In the genomic region with DNA sequence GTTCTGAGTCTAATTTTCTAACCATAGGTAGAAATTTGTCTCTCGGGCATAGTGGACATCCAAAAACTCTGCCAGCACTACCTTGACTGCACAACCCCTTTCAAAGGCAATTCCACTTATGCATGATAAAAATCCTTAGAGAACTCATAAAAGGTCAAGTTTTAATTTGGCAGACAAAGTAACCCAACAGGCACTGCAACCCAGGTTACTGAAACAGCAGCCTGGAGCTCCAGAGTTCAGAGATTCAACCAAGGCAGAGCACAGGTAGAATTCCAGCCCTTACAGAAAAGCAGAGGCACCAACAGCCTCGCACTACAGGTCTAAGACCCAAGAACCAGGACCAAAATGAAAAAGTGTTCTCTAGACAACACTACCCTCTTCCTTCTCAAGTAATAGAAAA, we compare ENCODE assay signal across 11 cellular contexts. TPM values are rescaled to one million over a fixed set of nuclear protein-coding genes. Genes with fewer than 3 reads are reported as not detected.
DNase-seq lines count a peak whose midpoint lies in the region; ATAC-seq, FAIRE-seq and TF ChIP-seq lines count a peak whose summit lies in the region.
"Had no signal": no experiment of that assay in that cellular context is flagged by ENCODE, and none has a peak within 500 bp of the region (broad histone marks: within the 10 kb centered on the region; RNA-seq: fewer than 3 reads in every experiment).

No MANE protein-coding gene starts in this region.

- H3K23ac ChIP-seq in IMR-90 (ENCODE audit: low read depth, low read length): peak overlapping the region; percentile 36

- no peaks in the 10 kb centered on the region for H3K27me3 Mint-ChIP-seq in CD8-positive, alpha-beta T cell (ENCODE audit: low read depth)
- H3K27me3 Mint-ChIP-seq in astrocyte (ENCODE audit: low read depth, unreplicated experiment): peaks cover 29% of the 10 kb centered on the region
- peaks cover 4 to 8% of the 10 kb centered on the region in 2 donors for H3K27me3 Mint-ChIP-seq in natural killer cell treated with Interleukin-12 subunit alpha and Interleukin-12 subunit beta and Interleukin-15 and Interleukin-18, amount 100 ng/mL, for 72 hours

- H4K91ac ChIP-seq in IMR-90 (ENCODE audit: insufficient read depth, low read depth, low read length): no peak overlapping the region

- dilution Hi-C loops in IMR-90 (cut with HindIII; ENCODE audit: low sequenced_read_pairs, unreplicated experiment): no loop called here

- TF ChIP-seq RAD21 in IMR-90 (IDR thresholded peaks at IDR 0.05; ENCODE audit: low read length): no peak

- intact Hi-C loops in CD8-positive, alpha-beta T cell (cut with DNase I, micrococcal nuclease): loop anchor here (2.0 to 10.0 kb wide), 11 partner anchors 309 to 1727 kb away; partner anchors contain the start of genes KIF3C (in 2 of the 2), UBXN2A (in 2 of the 2), DNAJC27 (in 1 of the 2) and EFR3B (in 1 of the 2)
- intact Hi-C loops in IMR-90 (cut with micrococcal nuclease): no loop called here

- no peak overlapping the region for H3K4me3 ChIP-seq in CD8-positive, alpha-beta T cell (ENCODE audit: low read depth, low read length)
- H3K4me3 ChIP-seq in IMR-90 (ENCODE audit: insufficient read depth, low read depth, low read length) (no peak overlapping the region), astrocyte (ENCODE audit: insufficient read depth, low read depth, low read length) (no peak overlapping the region)

- no peak for FAIRE-seq in astrocyte (lab: Jason Lieb, UNC)
- FAIRE-seq: islet of Langerhans had no signal

- no peak for TF ChIP-seq CTCF in CD8-positive, alpha-beta T cell (IDR thresholded peaks at IDR 0.05)
- TF ChIP-seq CTCF in IMR-90 (conservative IDR thresholded peaks at IDR 0.05; ENCODE audit: low read depth, low read length) (no peak), astrocyte (IDR thresholded peaks at IDR 0.05; ENCODE audit: insufficient read depth, low read depth, low read length) (no peak), omental fat pad (IDR thresholded peaks at IDR 0.05) (no peak)

- H3K36me3 ChIP-seq in CD8-positive, alpha-beta T cell (ENCODE audit: insufficient read depth, low read length): no peaks in the 10 kb centered on the region
- H3K36me3 ChIP-seq in IMR-90 (ENCODE audit: control insufficient read depth, insufficient read depth, low read length) (no peaks in the 10 kb centered on the region), astrocyte (ENCODE audit: insufficient read depth, low read length) (no peaks in the 10 kb centered on the region)
- H3K36me3 ChIP-seq: adrenal gland had no signal

- H3K9me3 Mint-ChIP-seq in CD8-positive, alpha-beta T cell: no peaks in the 10 kb centered on the region
- peaks cover 4% of the 10 kb centered on the region for H3K9me3 Mint-ChIP-seq in astrocyte (ENCODE audit: unreplicated experiment)
- H3K9me3 Mint-ChIP-seq in natural killer cell treated with Interleukin-12 subunit alpha and Interleukin-12 subunit beta and Interleukin-15 and Interleukin-18, amount 100 ng/mL, for 72 hours: no peaks in the 10 kb centered on the region

- peaks cover 3% of the 10 kb centered on the region for H3K36me3 Mint-ChIP-seq in CD8-positive, alpha-beta T cell
- no peaks in the 10 kb centered on the region for H3K36me3 Mint-ChIP-seq in astrocyte (ENCODE audit: low read depth, unreplicated experiment)
- no peaks in the 10 kb centered on the region for H3K36me3 Mint-ChIP-seq in natural killer cell treated with Interleukin-12 subunit alpha and Interleukin-12 subunit beta and Interleukin-15 and Interleukin-18, amount 100 ng/mL, for 72 hours

- POLR2A ChIA-PET in CD8-positive, alpha-beta T cell (lab: Charles Lee): no interaction called here
- POLR2A ChIA-PET in IMR-90 (lab: Charles Lee; ENCODE audit: unreplicated experiment): no interaction called here

- no peak overlapping the region for H3K27ac Mint-ChIP-seq in CD8-positive, alpha-beta T cell
- H3K27ac Mint-ChIP-seq in astrocyte (ENCODE audit: unreplicated experiment): no peak overlapping the region
- no peak overlapping the region for H3K27ac Mint-ChIP-seq in natural killer cell treated with Interleukin-12 subunit alpha and Interleukin-12 subunit beta and Interleukin-15 and Interleukin-18, amount 100 ng/mL, for 72 hours

- H3K4me3 Mint-ChIP-seq in CD8-positive, alpha-beta T cell: peak overlapping the region; percentile 88
- H3K4me3 Mint-ChIP-seq in astrocyte (ENCODE audit: unreplicated experiment): peak overlapping the region; percentile 85
- peak overlapping the region; percentile 85 for H3K4me3 Mint-ChIP-seq in natural killer cell treated with Interleukin-12 subunit alpha and Interleukin-12 subunit beta and Interleukin-15 and Interleukin-18, amount 100 ng/mL, for 72 hours

- no peak overlapping the region for H2BK5ac ChIP-seq in IMR-90 (ENCODE audit: low read depth, low read length, poor library complexity, severe bottlenecking)

- BruUV-seq in IMR-90 (replicated peaks; lab: Mats Ljungman, UMichigan): no TSS peak

- no peaks in the 10 kb centered on the region for H3K9me3 ChIP-seq in CD8-positive, alpha-beta T cell (ENCODE audit: low read length)
- H3K9me3 ChIP-seq in IMR-90 (ENCODE audit: control insufficient read depth, insufficient read depth, low read length) (no peaks in the 10 kb centered on the region; the same call in 1 of the 2 replicates), astrocyte (ENCODE audit: insufficient read depth, low read depth, low read length) (no peaks in the 10 kb centered on the region)
- H3K9me3 ChIP-seq: adrenal gland had no signal

- no peaks in the 10 kb centered on the region; the same call in 1 of the 2 replicates for H3K9me1 ChIP-seq in IMR-90 (ENCODE audit: insufficient read depth, low read length)

- in situ Hi-C loops in IMR-90 (cut with MboI; ENCODE audit: low sequenced_read_pairs): no loop called here

- H3K4me2 ChIP-seq in IMR-90 (ENCODE audit: low read depth, low read length): no peak overlapping the region
- H3K4me2 ChIP-seq in astrocyte (ENCODE audit: low read length): no peak overlapping the region

- no peak overlapping the region for H3K18ac ChIP-seq in IMR-90 (ENCODE audit: low read depth, low read length)

- no peak overlapping the region for H2AK5ac ChIP-seq in IMR-90 (ENCODE audit: low read depth, low read length)

- H2BK15ac ChIP-seq in IMR-90 (ENCODE audit: low read depth, low read length): no peak overlapping the region

- H2AK9ac ChIP-seq in IMR-90 (replicated peaks; ENCODE audit: low read depth, low read length, poor library complexity): no peak overlapping the region

- H3K79me1 ChIP-seq in IMR-90 (ENCODE audit: low read depth in 1 of 2, low read length in 2 of 2): peaks cover 0 to 9% of the 10 kb centered on the region in 2 experiments

- ATAC-seq in CD8-positive, alpha-beta T cell: no peak
- ATAC-seq in IMR-90 (ENCODE audit: low read depth): no peak
- no peak for ATAC-seq in natural killer cell treated with Interleukin-12 subunit alpha and Interleukin-12 subunit beta and Interleukin-15 and Interleukin-18, amount 100 ng/mL, for 72 hours
- no peak for ATAC-seq in omental fat pad (ENCODE audit: low FRiP score)
- ATAC-seq in HG03135 (IDR thresholded peaks at IDR 0.05; ENCODE audit: unreplicated experiment): no peak

- peaks cover 15% of the 10 kb centered on the region for H3K4me1 ChIP-seq in CD8-positive, alpha-beta T cell (ENCODE audit: insufficient read depth, low read length)
- H3K4me1 ChIP-seq in IMR-90 (ENCODE audit: control insufficient read depth, insufficient read depth, low read length) (peaks cover 3% of the 10 kb centered on the region), astrocyte (ENCODE audit: insufficient read depth, low read length) (peaks cover 7% of the 10 kb centered on the region)

- no peak overlapping the region for H3K14ac ChIP-seq in IMR-90 (replicated peaks; ENCODE audit: low read depth, low read length)

- H4K20me1 ChIP-seq in IMR-90 (ENCODE audit: insufficient read depth, low read length): peaks cover 8% of the 10 kb centered on the region; the same call in 1 of the 2 replicates
- peaks cover 12% of the 10 kb centered on the region for H4K20me1 ChIP-seq in astrocyte (ENCODE audit: insufficient read depth, low read length)

- peaks cover 34% of the 10 kb centered on the region for H3K4me1 Mint-ChIP-seq in CD8-positive, alpha-beta T cell (ENCODE audit: low read depth)
- peaks cover 5% of the 10 kb centered on the region for H3K4me1 Mint-ChIP-seq in astrocyte (ENCODE audit: low read depth, unreplicated experiment)
- peaks cover 12 to 19% of the 10 kb centered on the region in 2 donors for H3K4me1 Mint-ChIP-seq in natural killer cell treated with Interleukin-12 subunit alpha and Interleukin-12 subunit beta and Interleukin-15 and Interleukin-18, amount 100 ng/mL, for 72 hours (ENCODE audit: low read depth in 2 of 2)

- no peaks in the 10 kb centered on the region for H3K27me3 ChIP-seq in CD8-positive, alpha-beta T cell (ENCODE audit: insufficient read depth, low read length)
- H3K27me3 ChIP-seq in IMR-90 (ENCODE audit: control insufficient read depth, insufficient read depth, low read length): no peaks in the 10 kb centered on the region; the same call in 1 of the 2 replicates
- peaks cover 3% of the 10 kb centered on the region for H3K27me3 ChIP-seq in astrocyte (ENCODE audit: insufficient read depth, low read length)
- H3K27me3 ChIP-seq: adrenal gland had no signal

- H2BK20ac ChIP-seq in IMR-90 (ENCODE audit: low read depth, low read length): no peak overlapping the region

- H2AFZ ChIP-seq in IMR-90 (replicated peaks; ENCODE audit: low read length, poor library complexity): no peak overlapping the region
- no peak overlapping the region for H2AFZ ChIP-seq in astrocyte (ENCODE audit: low read depth, low read length)

- no peak for DNase-seq in CD8-positive, alpha-beta T cell
- DNase-seq in IMR-90: no peak
- no peak for DNase-seq in astrocyte (ENCODE audit: low read depth)
- no peak for DNase-seq in natural killer cell treated with Interleukin-12 subunit alpha and Interleukin-12 subunit beta and Interleukin-15 and Interleukin-18, amount 100 ng/mL, for 72 hours (ENCODE audit: low spot score)
- DNase-seq in omental fat pad (ENCODE audit: low spot score): no peak
- DNase-seq in NCI-H187 (lab: John Stamatoyannopoulos, UW): no peak
- no peak for DNase-seq in COLO829 (ENCODE audit: low spot score)
- DNase-seq: adrenal gland, posterior cingulate gyrus had no signal

- H3K79me2 ChIP-seq in astrocyte (ENCODE audit: insufficient read depth, low read length): no peaks in the 10 kb centered on the region

- H3K9ac ChIP-seq in IMR-90 (ENCODE audit: low read depth, low read length) (no peak overlapping the region), astrocyte (ENCODE audit: low read length) (no peak overlapping the region)

- CTCF ChIA-PET in CD8-positive, alpha-beta T cell (lab: Charles Lee): interaction anchor here (2.2 kb wide), 1 partner anchor 65 kb away, joined by 8 read pairs; no protein-coding TSS in a partner anchor
- CTCF ChIA-PET in IMR-90 (lab: Yijun Ruan, JAX): no interaction called here

- H4K5ac ChIP-seq in IMR-90 (ENCODE audit: low read depth, low read length): no peak overlapping the region

- H3K4ac ChIP-seq in IMR-90 (ENCODE audit: low read depth, low read length): no peak overlapping the region

- no peak overlapping the region for H4K8ac ChIP-seq in IMR-90 (ENCODE audit: low read depth in 2 of 2, low read length in 2 of 2)

- TF ChIP-seq POLR2A in IMR-90 (IDR thresholded peaks at IDR 0.05; ENCODE audit: low read depth, low read length): no peak

- no peak overlapping the region for H3K56ac ChIP-seq in IMR-90 (ENCODE audit: extremely low read depth, insufficient read depth, low read length)

- WGBS in IMR-90 (ENCODE audit: extremely low coverage in 2 of 2, insufficient read length in 1 of 2), 2 experiments: no CpG with 5 or more reads among the region's 2 CpGs

- no peak overlapping the region for H3K27ac ChIP-seq in CD8-positive, alpha-beta T cell (ENCODE audit: low read depth, low read length)
- no peak overlapping the region for H3K27ac ChIP-seq in IMR-90 (ENCODE audit: insufficient read depth, low read length)
- H3K27ac ChIP-seq in astrocyte (ENCODE audit: low read depth, low read length): no peak overlapping the region
- H3K27ac ChIP-seq: adrenal gland had no signal

- no peak overlapping the region for H2BK120ac ChIP-seq in IMR-90 (ENCODE audit: low read depth, low read length)

RNA-seq across cellular contexts. Expression of gene DTNB, which starts 1.8 kb away (rescaled TPM):
- 10 to 100 TPM; 27.1 to 33.2 TPM for total RNA-seq in CD8-positive, alpha-beta T cell
- total RNA-seq in IMR-90 (2012; rRNA removed): 3.6 and 3.8 TPM in 2 replicates
- 5.3 and 5.7 TPM in 2 replicates for polyA plus RNA-seq in IMR-90 (2012; rRNA removed)
- 3.8 and 4.7 TPM in 2 replicates for polyA plus RNA-seq in IMR-90 (2012; cell fraction: cytosol; rRNA removed)
- 8.1 and 12.6 TPM in 2 replicates for polyA plus RNA-seq in IMR-90 (2012; cell fraction: nucleus; rRNA removed; ENCODE audit: low replicate concordance)
- 5.1 and 5.9 TPM in 2 replicates for total RNA-seq in astrocyte
- total RNA-seq in natural killer cell treated with Interleukin-12 subunit alpha and Interleukin-12 subunit beta and Interleukin-15 and Interleukin-18, amount 100 ng/mL, for 72 hours: 10 to 100 TPM in 1 of 2 donors, 1 to 10 TPM in 1; 5.3 to 18.9 TPM
- 1 to 10 TPM; 5.2 to 9.9 (median 9.2) TPM for total RNA-seq in omental fat pad
